ENCODE assay signal across 1 cellular context in genomic region chr20:36528875-36529425, GRCh38.
TF ChIP-seq lines count a peak whose summit lies in the region.

No MANE protein-coding gene starts in this region.

TF ChIP-seq in GM12878, 131 proteins besides CTCF, POLR2A, EP300 and RAD21:
- TF ChIP-seq ZNF274 (IDR thresholded peaks at IDR 0.05; ENCODE audit: insufficient read depth, insufficient read length) = no peak
- TF ChIP-seq, protein P1, sequence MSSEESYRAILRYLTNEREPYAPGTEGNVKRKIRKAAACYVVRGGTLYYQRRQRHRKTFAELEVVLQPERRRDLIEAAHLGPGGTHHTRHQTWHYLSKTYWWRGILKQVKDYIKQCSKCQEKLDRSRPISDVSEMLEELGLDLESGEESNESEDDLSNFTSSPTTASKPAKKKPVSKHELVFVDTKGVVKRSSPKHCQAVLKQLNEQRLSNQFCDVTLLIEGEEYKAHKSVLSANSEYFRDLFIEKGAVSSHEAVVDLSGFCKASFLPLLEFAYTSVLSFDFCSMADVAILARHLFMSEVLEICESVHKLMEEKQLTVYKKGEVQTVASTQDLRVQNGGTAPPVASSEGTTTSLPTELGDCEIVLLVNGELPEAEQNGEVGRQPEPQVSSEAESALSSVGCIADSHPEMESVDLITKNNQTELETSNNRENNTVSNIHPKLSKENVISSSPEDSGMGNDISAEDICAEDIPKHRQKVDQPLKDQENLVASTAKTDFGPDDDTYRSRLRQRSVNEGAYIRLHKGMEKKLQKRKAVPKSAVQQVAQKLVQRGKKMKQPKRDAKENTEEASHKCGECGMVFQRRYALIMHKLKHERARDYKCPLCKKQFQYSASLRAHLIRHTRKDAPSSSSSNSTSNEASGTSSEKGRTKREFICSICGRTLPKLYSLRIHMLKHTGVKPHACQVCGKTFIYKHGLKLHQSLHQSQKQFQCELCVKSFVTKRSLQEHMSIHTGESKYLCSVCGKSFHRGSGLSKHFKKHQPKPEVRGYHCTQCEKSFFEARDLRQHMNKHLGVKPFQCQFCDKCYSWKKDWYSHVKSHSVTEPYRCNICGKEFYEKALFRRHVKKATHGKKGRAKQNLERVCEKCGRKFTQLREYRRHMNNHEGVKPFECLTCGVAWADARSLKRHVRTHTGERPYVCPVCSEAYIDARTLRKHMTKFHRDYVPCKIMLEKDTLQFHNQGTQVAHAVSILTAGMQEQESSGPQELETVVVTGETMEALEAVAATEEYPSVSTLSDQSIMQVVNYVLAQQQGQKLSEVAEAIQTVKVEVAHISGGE (CRISPR knock-in tag; IDR thresholded peaks at IDR 0.05) = no peak
- TF ChIP-seq, protein P2, sequence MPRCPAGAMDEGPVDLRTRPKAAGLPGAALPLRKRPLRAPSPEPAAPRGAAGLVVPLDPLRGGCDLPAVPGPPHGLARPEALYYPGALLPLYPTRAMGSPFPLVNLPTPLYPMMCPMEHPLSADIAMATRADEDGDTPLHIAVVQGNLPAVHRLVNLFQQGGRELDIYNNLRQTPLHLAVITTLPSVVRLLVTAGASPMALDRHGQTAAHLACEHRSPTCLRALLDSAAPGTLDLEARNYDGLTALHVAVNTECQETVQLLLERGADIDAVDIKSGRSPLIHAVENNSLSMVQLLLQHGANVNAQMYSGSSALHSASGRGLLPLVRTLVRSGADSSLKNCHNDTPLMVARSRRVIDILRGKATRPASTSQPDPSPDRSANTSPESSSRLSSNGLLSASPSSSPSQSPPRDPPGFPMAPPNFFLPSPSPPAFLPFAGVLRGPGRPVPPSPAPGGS (IDR thresholded peaks at IDR 0.05; ENCODE audit: borderline replicate concordance, insufficient read depth, low read depth, low read length, poor library complexity, severe bottlenecking) = peak; percentile 16
